ENCODE assay signal across 1 cellular context in genomic region chr10:74437822-74438221, GRCh38.
TF ChIP-seq lines count a peak whose summit lies in the region.

No MANE protein-coding gene starts in this region.

TF ChIP-seq in K562, 482 proteins besides CTCF, POLR2A, EP300 and RAD21 (continued from another document):
- no peak for TF ChIP-seq ZNF277 (CRISPR knock-in tag; IDR thresholded peaks at IDR 0.05; ENCODE audit: borderline replicate concordance)
- TF ChIP-seq, protein P1, sequence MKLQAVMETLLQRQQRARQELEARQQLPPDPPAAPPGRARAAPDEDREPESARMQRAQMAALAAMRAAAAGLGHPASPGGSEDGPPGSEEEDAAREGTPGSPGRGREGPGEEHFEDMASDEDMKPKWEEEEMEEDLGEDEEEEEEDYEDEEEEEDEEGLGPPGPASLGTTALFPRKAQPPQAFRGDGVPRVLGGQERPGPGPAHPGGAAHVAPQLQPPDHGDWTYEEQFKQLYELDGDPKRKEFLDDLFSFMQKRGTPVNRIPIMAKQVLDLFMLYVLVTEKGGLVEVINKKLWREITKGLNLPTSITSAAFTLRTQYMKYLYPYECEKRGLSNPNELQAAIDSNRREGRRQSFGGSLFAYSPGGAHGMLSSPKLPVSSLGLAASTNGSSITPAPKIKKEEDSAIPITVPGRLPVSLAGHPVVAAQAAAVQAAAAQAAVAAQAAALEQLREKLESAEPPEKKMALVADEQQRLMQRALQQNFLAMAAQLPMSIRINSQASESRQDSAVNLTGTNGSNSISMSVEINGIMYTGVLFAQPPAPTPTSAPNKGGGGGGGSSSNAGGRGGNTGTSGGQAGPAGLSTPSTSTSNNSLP (IDR thresholded peaks at IDR 0.05; ENCODE audit: borderline replicate concordance, low read depth, low read length): no peak
- no peak for TF ChIP-seq RAD51 (IDR thresholded peaks at IDR 0.05; ENCODE audit: borderline replicate concordance, low read depth)
- TF ChIP-seq TBL1XR1 (IDR thresholded peaks at IDR 0.05; ENCODE audit: low read length in 2 of 2): no peak
- no peak for TF ChIP-seq ZNF143 (CRISPR knock-in tag; IDR thresholded peaks at IDR 0.05)
- TF ChIP-seq, protein P2, sequence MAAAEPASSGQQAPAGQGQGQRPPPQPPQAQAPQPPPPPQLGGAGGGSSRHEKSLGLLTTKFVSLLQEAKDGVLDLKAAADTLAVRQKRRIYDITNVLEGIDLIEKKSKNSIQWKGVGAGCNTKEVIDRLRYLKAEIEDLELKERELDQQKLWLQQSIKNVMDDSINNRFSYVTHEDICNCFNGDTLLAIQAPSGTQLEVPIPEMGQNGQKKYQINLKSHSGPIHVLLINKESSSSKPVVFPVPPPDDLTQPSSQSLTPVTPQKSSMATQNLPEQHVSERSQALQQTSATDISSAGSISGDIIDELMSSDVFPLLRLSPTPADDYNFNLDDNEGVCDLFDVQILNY (CRISPR knock-in tag; IDR thresholded peaks at IDR 0.05): no peak
- no peak for TF ChIP-seq PHB (CRISPR knock-in tag; IDR thresholded peaks at IDR 0.05)
- no peak for TF ChIP-seq NBN (IDR thresholded peaks at IDR 0.05; ENCODE audit: low read depth)
- TF ChIP-seq TAL1 (IDR thresholded peaks at IDR 0.05): no peak
- TF ChIP-seq SMARCB1 (IDR thresholded peaks at IDR 0.05; ENCODE audit: insufficient read length, low read depth): no peak
